19 cellular contexts compared by ENCODE assay signal in genomic region chr2:149200109-149200520, GRCh38.
DNase-seq lines count a peak whose midpoint lies in the region; ATAC-seq and TF ChIP-seq lines count a peak whose summit lies in the region.
"Had no signal": no experiment of that assay in that cellular context is flagged by ENCODE, and none has a peak within 500 bp of the region (broad histone marks: within the 10 kb centered on the region; RNA-seq: fewer than 3 reads in every experiment).

No MANE protein-coding gene starts in this region.

- H2AFZ ChIP-seq in smooth muscle cell (ENCODE audit: low read depth), result no peak overlapping the region
- H2AFZ ChIP-seq: hepatocyte had no signal

- H4K20me1 ChIP-seq in smooth muscle cell (ENCODE audit: low read depth), result no peaks in the 10 kb centered on the region

- H3K36me3 ChIP-seq in adipocyte (ENCODE audit: control insufficient read depth, insufficient read depth, low read length, severe bottlenecking), result no peaks in the 10 kb centered on the region
- no peaks in the 10 kb centered on the region for H3K36me3 ChIP-seq in smooth muscle cell (ENCODE audit: low read depth)
- H3K36me3 ChIP-seq in sigmoid colon, result no peaks in the 10 kb centered on the region
- H3K36me3 ChIP-seq: prostate gland, thyroid gland had no signal

- H3K27me3 ChIP-seq in adipocyte (replicated peaks; ENCODE audit: control insufficient read depth, insufficient read depth, low read length), result peaks cover 3% of the 10 kb centered on the region
- no peaks in the 10 kb centered on the region for H3K27me3 ChIP-seq in right cardiac atrium (ENCODE audit: control insufficient read depth, insufficient read depth)
- H3K27me3 ChIP-seq in smooth muscle cell (ENCODE audit: low read depth), result peaks cover 66% of the 10 kb centered on the region
- H3K27me3 ChIP-seq in sigmoid colon, result no peaks in the 10 kb centered on the region
- H3K27me3 ChIP-seq: hepatocyte, thyroid gland had no signal

- no peak overlapping the region for H3K9ac ChIP-seq in adipocyte (ENCODE audit: low read length)
- H3K9ac ChIP-seq in smooth muscle cell (ENCODE audit: low read depth), result no peak overlapping the region

- intact Hi-C loops in right cardiac atrium (cut with DNase I), result no loop called here
- intact Hi-C loops in sigmoid colon (cut with DNase I), result no loop called here

- DNase-seq in Daoy (ENCODE audit: low read depth) (peak; percentile 38), HT1080 (ENCODE audit: low read depth) (peak; percentile 48), adipocyte (ENCODE audit: low read depth) (peak; percentile 66), right cardiac atrium (no peak), hypothalamus (lab: John Stamatoyannopoulos, UW) (no peak), smooth muscle cell (lab: John Stamatoyannopoulos, UW; ENCODE audit: unreplicated experiment) (no peak), sigmoid colon (no peak), SHP77 treated with DMSO at 0.1 percent for 48 hours (lab: John Stamatoyannopoulos, UW) (no peak)
- DNase-seq: activated CD4-positive, CD25-positive, alpha-beta regulatory T cell treated with anti-CD3 and anti-CD28 coated beads, Interleukin-2, amount 50 U/mL, for 72 hours; DMS79 treated with DMSO at 0.1 percent for 48 hours; naive thymus-derived CD4-positive, alpha-beta T cell; NCI-H1092 treated with DMSO at 0.1 percent for 48 hours; NCI-H510A treated with DMSO at 0.1 percent for 48 hours; stimulated activated CD4-positive, alpha-beta T cell treated with anti-CD3 and anti-CD28 coated beads, Interleukin-2, amount 100 ng/mL, for 24 hours; stimulated activated CD8-positive, alpha-beta memory T cell treated with anti-CD3 and anti-CD28 coated beads, Interleukin-4, amount 100 ng/mL, for 48 hours; T-helper 2 cell; thyroid gland had no signal

- no peaks in the 10 kb centered on the region for H3F3A ChIP-seq in smooth muscle cell (ENCODE audit: low read depth)

- TF ChIP-seq POLR2A in sigmoid colon (IDR thresholded peaks at IDR 0.05), result no peak

- TF ChIP-seq EP300 in sigmoid colon (IDR thresholded peaks at IDR 0.05), result no peak

- H3K9me3 ChIP-seq in adipocyte (ENCODE audit: control insufficient read depth, low read length), result peaks cover 6% of the 10 kb centered on the region
- H3K9me3 ChIP-seq in right cardiac atrium (ENCODE audit: control insufficient read depth, low read length), result no peaks in the 10 kb centered on the region
- H3K9me3 ChIP-seq in smooth muscle cell (replicated peaks; ENCODE audit: low read depth), result no peaks in the 10 kb centered on the region
- H3K9me3 ChIP-seq in sigmoid colon, result no peaks in the 10 kb centered on the region
- H3K9me3 ChIP-seq: prostate gland, thyroid gland had no signal

- no peak overlapping the region for H3K4me2 ChIP-seq in smooth muscle cell
- H3K4me2 ChIP-seq: hepatocyte had no signal

- H3K79me2 ChIP-seq in smooth muscle cell (ENCODE audit: low read depth), result no peaks in the 10 kb centered on the region
- H3K79me2 ChIP-seq: hepatocyte had no signal

- H3K27ac ChIP-seq in right cardiac atrium (ENCODE audit: low read length) (no peak overlapping the region), smooth muscle cell (ENCODE audit: low read depth) (no peak overlapping the region), sigmoid colon (no peak overlapping the region)
- H3K27ac ChIP-seq: hepatocyte, prostate gland, thyroid gland had no signal

- H3K4me1 ChIP-seq in adipocyte (ENCODE audit: control insufficient read depth, insufficient read depth, low read length), result peaks cover 14% of the 10 kb centered on the region
- H3K4me1 ChIP-seq in right cardiac atrium (ENCODE audit: control insufficient read depth, insufficient read depth, low read length), result no peaks in the 10 kb centered on the region
- H3K4me1 ChIP-seq in smooth muscle cell (ENCODE audit: low read depth), result no peaks in the 10 kb centered on the region
- no peaks in the 10 kb centered on the region for H3K4me1 ChIP-seq in sigmoid colon
- H3K4me1 ChIP-seq: prostate gland, thyroid gland had no signal

- ATAC-seq in right cardiac atrium, result peak; percentile 79 to 85
- ATAC-seq: naive thymus-derived CD4-positive, alpha-beta T cell had no signal

- TF ChIP-seq CTCF in smooth muscle cell (IDR thresholded peaks at IDR 0.05; ENCODE audit: borderline replicate concordance, insufficient read depth, poor library complexity, severe bottlenecking), result no peak
- no peak for TF ChIP-seq CTCF in sigmoid colon (IDR thresholded peaks at IDR 0.05)

- no peak overlapping the region for H3K4me3 ChIP-seq in adipocyte (ENCODE audit: low read length)
- no peak overlapping the region for H3K4me3 ChIP-seq in right cardiac atrium (ENCODE audit: low read length)
- no peak overlapping the region for H3K4me3 ChIP-seq in smooth muscle cell
- no peak overlapping the region for H3K4me3 ChIP-seq in sigmoid colon
- H3K4me3 ChIP-seq: hepatocyte, prostate gland, thyroid gland had no signal

Comparison
In these comparisons a context has a peak if more than half of its experiments do, and no peak if none do; other contexts are left out.
1. DNase-seq: peak in Daoy (single experiment), HT1080 (single experiment) and adipocyte (single experiment); none in right cardiac atrium (0 of 3), hypothalamus (0 of 51), smooth muscle cell (single experiment), sigmoid colon (single experiment) and SHP77 treated with DMSO at 0.1 percent for 48 hours (single experiment).